Comparison of ENCODE assay signal across 8 cellular contexts in genomic region chr1:234600418-234601216, GRCh38. TPM values are rescaled to one million over a fixed set of nuclear protein-coding genes. Genes with fewer than 3 reads are reported as not detected.
DNase-seq lines count a peak whose midpoint lies in the region; ATAC-seq, FAIRE-seq and TF ChIP-seq lines count a peak whose summit lies in the region.

No MANE protein-coding gene starts in this region.

- H3K4me3 ChIP-seq in OCI-LY1 (ENCODE audit: low read depth, low read length, poor library complexity, severe bottlenecking) (peak overlapping the region; percentile 62), lower lobe of right lung (peak overlapping the region; percentile 59), thyroid gland (replicated peaks in 1 of 3) (peak overlapping the region in 1 of 3 donors; percentile 42)

- H3K4me1 ChIP-seq in OCI-LY1 (ENCODE audit: insufficient read depth, low read length, severe bottlenecking) (peaks cover 71% of the 10 kb centered on the region), lower lobe of right lung (peaks cover 68% of the 10 kb centered on the region), thyroid gland (peaks cover 49% of the 10 kb centered on the region in 2 donors)

- peak overlapping the region; percentile 79 for H3K4me2 ChIP-seq in OCI-LY1 (ENCODE audit: low read length)

- intact Hi-C loops in lower lobe of right lung (cut with DNase I) (loop anchor here (10.0 kb wide), 2 partner anchors 106 to 474 kb away; no protein-coding TSS in a partner anchor), thyroid gland (cut with DNase I) (no loop called here)

- TF ChIP-seq CTCF in D721Med (IDR thresholded peaks at IDR 0.05; ENCODE audit: insufficient read depth, missing control alignments): no peak
- no peak for TF ChIP-seq CTCF in OCI-LY1 (IDR thresholded peaks at IDR 0.05; ENCODE audit: low read length)
- TF ChIP-seq CTCF in lower lobe of right lung (IDR thresholded peaks at IDR 0.05): no peak
- no peak for TF ChIP-seq CTCF in thyroid gland (IDR thresholded peaks at IDR 0.05)

- no peak overlapping the region for H2AFZ ChIP-seq in OCI-LY1 (ENCODE audit: low read length)

- peaks cover 10% of the 10 kb centered on the region; the same call in 1 of the 2 replicates for H3K36me3 ChIP-seq in OCI-LY1 (ENCODE audit: insufficient read depth, low read length)
- H3K36me3 ChIP-seq in lower lobe of right lung: peaks cover 15% of the 10 kb centered on the region
- H3K36me3 ChIP-seq in thyroid gland: no peaks in the 10 kb centered on the region

- 13 to 15% methylated on average over 11 of the region's 11 CpGs for WGBS in thyroid gland, 2 donors

- 0 out of 2 replicates have a peak, but pooled peaks cover 3% of the 10 kb centered on the region for H3K9me3 ChIP-seq in OCI-LY1 (ENCODE audit: low read length)
- H3K9me3 ChIP-seq in lower lobe of right lung: no peaks in the 10 kb centered on the region
- no peaks in the 10 kb centered on the region for H3K9me3 ChIP-seq in thyroid gland

- H3K9ac ChIP-seq in OCI-LY1 (ENCODE audit: low read length): peak overlapping the region; percentile 28

- ATAC-seq in GM21786 (IDR thresholded peaks at IDR 0.05; ENCODE audit: unreplicated experiment): peak; percentile 14
- ATAC-seq in lower lobe of right lung: no peak
- no peak for ATAC-seq in GM19351 (IDR thresholded peaks at IDR 0.05; ENCODE audit: unreplicated experiment)

- H3F3A ChIP-seq in OCI-LY1 (ENCODE audit: insufficient read depth, low read length): peaks cover 26% of the 10 kb centered on the region

- FAIRE-seq in D721Med (lab: Jason Lieb, UNC): peak; percentile 88

- no peak for DNase-seq in D721Med (ENCODE audit: insufficient read length, low spot score)
- DNase-seq in cerebellar cortex (ENCODE audit: low spot score): peak; percentile 82
- no peak for DNase-seq in lower lobe of right lung
- DNase-seq in thyroid gland: peak; percentile 61 to 67
- DNase-seq in NCI-H2081 treated with DMSO at 0.1 percent for 48 hours (lab: John Stamatoyannopoulos, UW): no peak

- peak overlapping the region; percentile 85 for H3K27ac ChIP-seq in OCI-LY1 (ENCODE audit: low read depth, low read length, poor library complexity, severe bottlenecking)
- H3K27ac ChIP-seq in lower lobe of right lung: peak overlapping the region; percentile 100
- H3K27ac ChIP-seq in thyroid gland: peak overlapping the region; percentile 99 to 100 (median 100)

- H3K27me3 ChIP-seq in OCI-LY1 (ENCODE audit: insufficient read depth, low read length) (no peaks in the 10 kb centered on the region), lower lobe of right lung (ENCODE audit: low read depth) (no peaks in the 10 kb centered on the region), thyroid gland (no peaks in the 10 kb centered on the region)

- no peak for TF ChIP-seq POLR2A in thyroid gland (IDR thresholded peaks at IDR 0.05)

- H4K20me1 ChIP-seq in OCI-LY1 (ENCODE audit: insufficient read depth, low read length): no peaks in the 10 kb centered on the region

- peaks cover 23% of the 10 kb centered on the region for H3K79me2 ChIP-seq in OCI-LY1 (ENCODE audit: insufficient read depth, low read length)

- H3K9me2 ChIP-seq in OCI-LY1 (ENCODE audit: low read depth, low read length): no peaks in the 10 kb centered on the region

RNA-seq across cellular contexts. Expression of gene IRF2BP2, which starts 9.4 kb away (rescaled TPM):
- total RNA-seq in lower lobe of right lung: 154 TPM
- 100 to 1,000 TPM; 106 to 125 (median 115) TPM for total RNA-seq in thyroid gland

Comparison
In these comparisons a context has a peak if more than half of its experiments do, and no peak if none do; other contexts are left out.
1. DNase-seq: peak in cerebellar cortex (single experiment) and thyroid gland (2 of 2); none in D721Med (single experiment), lower lobe of right lung (single experiment) and NCI-H2081 treated with DMSO at 0.1 percent for 48 hours (single experiment).
2. Peak in every context shown above with its lines, with median percentiles within 50 percentile points of each other: H3K27ac ChIP-seq.